23 cellular contexts compared by ENCODE assay signal in genomic region chr15:48522123-48522522, GRCh38.
DNase-seq lines count a peak whose midpoint lies in the region; ATAC-seq, FAIRE-seq and TF ChIP-seq lines count a peak whose summit lies in the region.
"Had no signal": no experiment of that assay in that cellular context is flagged by ENCODE, and none has a peak within 500 bp of the region (broad histone marks: within the 10 kb centered on the region; RNA-seq: fewer than 3 reads in every experiment).

No MANE protein-coding gene starts in this region.

- ATAC-seq in GM19467 (IDR thresholded peaks at IDR 0.05; ENCODE audit: unreplicated experiment), result no peak
- no peak for ATAC-seq in HG03045 (IDR thresholded peaks at IDR 0.05; ENCODE audit: unreplicated experiment)
- ATAC-seq in GM18867 (IDR thresholded peaks at IDR 0.05; ENCODE audit: unreplicated experiment), result no peak
- ATAC-seq: A549; CD8-positive, alpha-beta T cell; GM12878 had no signal

- peak; percentile 27 for FAIRE-seq in G401.6 (lab: Jason Lieb, UNC)
- FAIRE-seq: A549, D721Med, GM12878, GM12892, GM18507, GM19239 had no signal

- DNase-seq in HFFc6, result no peak
- no peak for DNase-seq in chondrocyte (ENCODE audit: low spot score)
- DNase-seq in osteocyte (ENCODE audit: extremely low spot score, unreplicated experiment), result no peak
- no peak for DNase-seq in cerebellar cortex (ENCODE audit: low spot score)
- DNase-seq: 8988T; AML-193; Caco-2; Calu3; CD4-positive, alpha-beta T cell; CD8-positive, alpha-beta T cell; DMS79 treated with DMSO at 0.1 percent for 48 hours; GDM1 had no signal

- H3K4me1 Mint-ChIP-seq in HFFc6 (ENCODE audit: low read depth) (peaks cover 23% of the 10 kb centered on the region), chondrocyte (ENCODE audit: low read depth) (peaks cover 31% of the 10 kb centered on the region), osteocyte (ENCODE audit: unreplicated experiment) (peaks cover 24% of the 10 kb centered on the region)
- H3K4me1 Mint-ChIP-seq: B cell had no signal

- H3K36me3 Mint-ChIP-seq in HFFc6 (ENCODE audit: low read depth) (peaks cover 82% of the 10 kb centered on the region), chondrocyte (ENCODE audit: low read depth) (peaks cover 64% of the 10 kb centered on the region), osteocyte (ENCODE audit: unreplicated experiment) (peaks cover 85% of the 10 kb centered on the region)
- H3K36me3 Mint-ChIP-seq: CD8-positive, alpha-beta T cell had no signal

- peak overlapping the region; percentile 7; the same call in 1 of the 2 replicates for H3K27ac Mint-ChIP-seq in HFFc6
- H3K27ac Mint-ChIP-seq in chondrocyte (ENCODE audit: unreplicated experiment), result peak overlapping the region; percentile 63
- H3K27ac Mint-ChIP-seq in osteocyte (ENCODE audit: unreplicated experiment), result peak overlapping the region; percentile 23
- H3K27ac Mint-ChIP-seq: B cell; CD4-positive, alpha-beta T cell; CD8-positive, alpha-beta T cell had no signal

- H3K9me3 Mint-ChIP-seq in HFFc6 (peaks cover 4% of the 10 kb centered on the region; the same call in 1 of the 2 replicates), chondrocyte (ENCODE audit: low read depth) (no peaks in the 10 kb centered on the region), osteocyte (ENCODE audit: unreplicated experiment) (no peaks in the 10 kb centered on the region)
- H3K9me3 Mint-ChIP-seq: CD4-positive, alpha-beta T cell; CD8-positive, alpha-beta T cell had no signal

- TF ChIP-seq CTCF in HFFc6 (IDR thresholded peaks at IDR 0.05) (no peak), chondrocyte (IDR thresholded peaks at IDR 0.05) (no peak), osteocyte (IDR thresholded peaks at IDR 0.05) (no peak)

- H3K4me3 Mint-ChIP-seq in HFFc6 (no peak overlapping the region), chondrocyte (ENCODE audit: unreplicated experiment) (no peak overlapping the region), osteocyte (ENCODE audit: unreplicated experiment) (no peak overlapping the region)
- H3K4me3 Mint-ChIP-seq: B cell; CD4-positive, alpha-beta T cell; CD8-positive, alpha-beta T cell had no signal

- H3K27me3 Mint-ChIP-seq in HFFc6 (ENCODE audit: insufficient read depth) (peaks cover 39% of the 10 kb centered on the region), chondrocyte (ENCODE audit: low read depth) (no peaks in the 10 kb centered on the region), osteocyte (ENCODE audit: unreplicated experiment) (no peaks in the 10 kb centered on the region)
- H3K27me3 Mint-ChIP-seq: B cell; CD4-positive, alpha-beta T cell had no signal

Comparison
In these comparisons a context has a peak if more than half of its experiments do, and no peak if none do; other contexts are left out.
1. H3K27ac Mint-ChIP-seq: peak in every context shown above with its lines; median percentile 63 in chondrocyte; 23 in osteocyte; 7 in HFFc6.